9 cellular contexts compared by ENCODE assay signal in genomic region chr9:83665576-83666200, GRCh38. TPM values are rescaled to one million over a fixed set of nuclear protein-coding genes. Genes with fewer than 3 reads are reported as not detected.
DNase-seq lines count a peak whose midpoint lies in the region; ATAC-seq, FAIRE-seq and TF ChIP-seq lines count a peak whose summit lies in the region.
"Had no signal": no experiment of that assay in that cellular context is flagged by ENCODE, and none has a peak within 500 bp of the region (broad histone marks: within the 10 kb centered on the region; RNA-seq: fewer than 3 reads in every experiment).

No MANE protein-coding gene starts in this region.

- DNase-seq in dermis blood vessel endothelial cell: peak; percentile 75
- no peak for DNase-seq in cerebellar nuclear complex (lab: John Stamatoyannopoulos, UW)
- no peak for DNase-seq in D721Med (ENCODE audit: insufficient read length, low spot score)
- DNase-seq in NCI-H510A (lab: John Stamatoyannopoulos, UW): no peak
- DNase-seq in HK-2 (ENCODE audit: unreplicated experiment): no peak
- DNase-seq: RPMI8226 had no signal

- ATAC-seq in GM18498 (IDR thresholded peaks at IDR 0.05; ENCODE audit: unreplicated experiment) (peak; percentile 90), GM21526 (IDR thresholded peaks at IDR 0.05; ENCODE audit: low FRiP score, unreplicated experiment) (peak; percentile 73), HG03432 (IDR thresholded peaks at IDR 0.05; ENCODE audit: unreplicated experiment) (peak; percentile 92)

- no peak for TF ChIP-seq CTCF in D721Med (IDR thresholded peaks at IDR 0.05; ENCODE audit: insufficient read depth, missing control alignments)

- FAIRE-seq in D721Med (lab: Jason Lieb, UNC): no peak

RNA-seq across cellular contexts. Expression of gene UBQLN1, which starts 42.1 kb away (rescaled TPM):
- 140 and 180 TPM in 2 replicates for total RNA-seq in dermis blood vessel endothelial cell

RNA-seq across cellular contexts. Expression of gene IDNK, which starts 42.7 kb away (rescaled TPM):
- total RNA-seq in dermis blood vessel endothelial cell: 4.1 and 5.5 TPM in 2 replicates
